In genomic region chr6:21005816-21006553, GRCh38 we compare ENCODE assay signal across 9 cellular contexts.
DNase-seq lines count a peak whose midpoint lies in the region; ATAC-seq and TF ChIP-seq lines count a peak whose summit lies in the region.
"Had no signal": no experiment of that assay in that cellular context is flagged by ENCODE, and none has a peak within 500 bp of the region (broad histone marks: within the 10 kb centered on the region; RNA-seq: fewer than 3 reads in every experiment).

No MANE protein-coding gene starts in this region.

- H3K27me3 Mint-ChIP-seq in CD8-positive, alpha-beta T cell (ENCODE audit: low read depth), result no peaks in the 10 kb centered on the region

- H3K4me1 ChIP-seq in CD8-positive, alpha-beta T cell (ENCODE audit: insufficient read depth, low read length), result no peaks in the 10 kb centered on the region
- H3K4me1 ChIP-seq in right atrium auricular region (peaks cover 0 to 7% of the 10 kb centered on the region in 2 donors), thyroid gland (no peaks in the 10 kb centered on the region)

- intact Hi-C loops in CD8-positive, alpha-beta T cell (cut with DNase I, micrococcal nuclease), result no loop called here
- intact Hi-C loops in thyroid gland (cut with DNase I), result no loop called here

- H3K36me3 ChIP-seq in CD8-positive, alpha-beta T cell (ENCODE audit: insufficient read depth, low read length), result no peaks in the 10 kb centered on the region
- H3K36me3 ChIP-seq in right atrium auricular region, result no peaks in the 10 kb centered on the region
- no peaks in the 10 kb centered on the region for H3K36me3 ChIP-seq in thyroid gland

- H3K27ac Mint-ChIP-seq in CD8-positive, alpha-beta T cell, result no peak overlapping the region

- H3K27ac ChIP-seq in CD8-positive, alpha-beta T cell (ENCODE audit: low read depth, low read length), result no peak overlapping the region
- H3K27ac ChIP-seq in right atrium auricular region (no peak overlapping the region), thyroid gland (no peak overlapping the region)

- CTCF ChIA-PET in CD8-positive, alpha-beta T cell (lab: Charles Lee), result no interaction called here

- H3K9me3 ChIP-seq in CD8-positive, alpha-beta T cell (ENCODE audit: low read length), result no peaks in the 10 kb centered on the region
- H3K9me3 ChIP-seq in right atrium auricular region, result no peaks in the 10 kb centered on the region
- no peaks in the 10 kb centered on the region for H3K9me3 ChIP-seq in thyroid gland

- TF ChIP-seq POLR2A in thyroid gland (IDR thresholded peaks at IDR 0.05), result no peak

- H3K4me1 Mint-ChIP-seq in CD8-positive, alpha-beta T cell (ENCODE audit: low read depth), result no peaks in the 10 kb centered on the region

- no peak overlapping the region for H3K4me3 Mint-ChIP-seq in CD8-positive, alpha-beta T cell
- H3K4me3 Mint-ChIP-seq: neural crest cell had no signal

- in situ Hi-C loops in SK-MEL-5 (cut with HindIII; ENCODE audit: low pct_unique_long_range_greater_than_20kb, low sequenced_read_pairs), result no loop called here

- ATAC-seq in CD8-positive, alpha-beta T cell, result no peak

- H3K36me3 Mint-ChIP-seq in CD8-positive, alpha-beta T cell, result peaks cover 65% of the 10 kb centered on the region

- H3K9me3 Mint-ChIP-seq in CD8-positive, alpha-beta T cell, result peaks cover 6% of the 10 kb centered on the region

- no peaks in the 10 kb centered on the region for H3K27me3 ChIP-seq in CD8-positive, alpha-beta T cell (ENCODE audit: insufficient read depth, low read length)
- H3K27me3 ChIP-seq in right atrium auricular region (no peaks in the 10 kb centered on the region), thyroid gland (no peaks in the 10 kb centered on the region)

- TF ChIP-seq CTCF in HFF-Myc (IDR thresholded peaks at IDR 0.05; ENCODE audit: low read depth, low read length, missing control alignments), result no peak
- no peak for TF ChIP-seq CTCF in CD8-positive, alpha-beta T cell (IDR thresholded peaks at IDR 0.05)
- TF ChIP-seq CTCF in right atrium auricular region (IDR thresholded peaks at IDR 0.05), result no peak
- TF ChIP-seq CTCF in thyroid gland (IDR thresholded peaks at IDR 0.05), result no peak

- DNase-seq in AG20443 (ENCODE audit: low spot score) (peak; percentile 54), HFF-Myc (ENCODE audit: extremely low read depth, low read depth) (peak; percentile 61), SK-MEL-5 (ENCODE audit: low read depth, low spot score) (peak; percentile 44), foreskin melanocyte (peak; percentile 79), activated gamma-delta T cell (lab: John Stamatoyannopoulos, UW) (no peak), right atrium auricular region (ENCODE audit: low spot score) (no peak), thyroid gland (no peak)
- no peak for DNase-seq in CD8-positive, alpha-beta T cell

- WGBS in thyroid gland, 2 donors, result 66 to 76% methylated on average over 3 of the region's 3 CpGs

- POLR2A ChIA-PET in CD8-positive, alpha-beta T cell (lab: Charles Lee), result no interaction called here

- no peak overlapping the region for H3K4me3 ChIP-seq in HFF-Myc (replicated peaks; ENCODE audit: low read depth, low read length)
- H3K4me3 ChIP-seq in CD8-positive, alpha-beta T cell (ENCODE audit: low read depth, low read length), result no peak overlapping the region
- H3K4me3 ChIP-seq in right atrium auricular region, result no peak overlapping the region
- H3K4me3 ChIP-seq in thyroid gland (replicated peaks in 1 of 3), result no peak overlapping the region

Comparison
In these comparisons a context has a peak if more than half of its experiments do, and no peak if none do; other contexts are left out.
1. DNase-seq: peak in AG20443 (single experiment), HFF-Myc (single experiment), SK-MEL-5 (single experiment) and foreskin melanocyte (single experiment); none in activated gamma-delta T cell (single experiment), CD8-positive, alpha-beta T cell (0 of 7), right atrium auricular region (single experiment) and thyroid gland (0 of 2).